9 cellular contexts compared by ENCODE assay signal in the genomic region with DNA sequence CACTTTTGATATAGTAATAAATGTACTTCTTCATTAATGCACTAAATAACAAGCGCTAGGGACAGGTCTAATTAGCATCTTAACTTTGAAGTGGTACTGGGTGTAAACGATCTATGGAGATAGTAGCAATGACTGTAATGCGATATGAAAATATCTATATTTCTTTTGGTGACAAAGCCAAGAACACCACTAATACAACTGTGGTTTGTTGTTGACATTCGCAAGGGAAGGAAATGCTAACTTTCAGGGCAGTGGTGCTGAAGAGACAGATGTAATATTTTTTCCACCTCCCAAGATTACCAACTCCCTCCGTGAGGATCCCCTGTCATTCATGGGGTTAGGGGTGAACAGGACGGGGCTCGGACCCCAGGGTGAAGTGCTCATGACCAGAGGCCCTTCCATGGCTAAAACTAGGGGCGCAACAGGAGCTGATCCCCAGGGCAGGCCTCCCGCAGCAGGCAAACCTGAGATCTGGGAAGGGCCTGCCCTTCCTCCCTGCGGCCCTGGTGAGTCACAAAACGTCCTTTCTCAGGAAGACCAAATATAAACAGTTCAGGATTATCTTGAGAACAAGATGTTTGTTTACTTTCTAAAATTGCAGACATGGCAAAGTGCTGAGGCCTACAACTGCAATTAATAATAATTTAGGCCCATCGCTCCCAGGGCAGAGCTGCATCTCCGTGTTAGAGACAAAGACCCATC.
DNase-seq lines count a peak whose midpoint lies in the region; ATAC-seq and TF ChIP-seq lines count a peak whose summit lies in the region.
"Had no signal": no experiment of that assay in that cellular context is flagged by ENCODE, and none has a peak within 500 bp of the region (broad histone marks: within the 10 kb centered on the region; RNA-seq: fewer than 3 reads in every experiment).

No MANE protein-coding gene starts in this region.

- H3K36me3 ChIP-seq in prostate gland = no peaks in the 10 kb centered on the region

- ATAC-seq in esophagus mucosa = peak; percentile 36
- ATAC-seq: activated CD8-positive, alpha-beta T cell treated with anti-CD3 and anti-CD28 coated beads for 36 hours had no signal

- H3K27me3 ChIP-seq in prostate gland (replicated peaks; ENCODE audit: insufficient read depth) = no peaks in the 10 kb centered on the region

- no peak for TF ChIP-seq CTCF in prostate gland (IDR thresholded peaks at IDR 0.05)

- intact Hi-C loops in prostate gland (cut with DNase I) = loop anchor here (5.0 to 10.0 kb wide), 3 partner anchors 68 to 233 kb away; no protein-coding TSS in a partner anchor

- peak; percentile 75 for DNase-seq in EH (ENCODE audit: low read depth)
- peak; percentile 10 for DNase-seq in prostate gland (ENCODE audit: low spot score)
- no peak for DNase-seq in NCI-H510A (lab: John Stamatoyannopoulos, UW)
- no peak for DNase-seq in NCI-H146 (lab: John Stamatoyannopoulos, UW)
- DNase-seq in HK-2 (ENCODE audit: unreplicated experiment) = no peak
- no peak for DNase-seq in substantia nigra (lab: John Stamatoyannopoulos, UW)
- DNase-seq: activated CD8-positive, alpha-beta T cell treated with anti-CD3 and anti-CD28 coated beads for 36 hours had no signal

- no peak overlapping the region for H3K4me3 ChIP-seq in prostate gland

- WGBS in prostate gland = 49% methylated on average over 13 of the region's 13 CpGs

- no peaks in the 10 kb centered on the region for H3K9me3 ChIP-seq in prostate gland

- peak overlapping the region; percentile 78 for H3K27ac ChIP-seq in prostate gland
- H3K27ac ChIP-seq in substantia nigra (ENCODE audit: low read depth, low read length, poor library complexity, severe bottlenecking) = no peak overlapping the region

- TF ChIP-seq POLR2A in prostate gland (IDR thresholded peaks at IDR 0.05) = no peak

- peaks cover 7% of the 10 kb centered on the region for H3K4me1 ChIP-seq in prostate gland (replicated peaks)

TF ChIP-seq in PFSK-1, 5 proteins besides CTCF, POLR2A, EP300 and RAD21:
- no peak for TF ChIP-seq TAF1 (IDR thresholded peaks at IDR 0.05; ENCODE audit: borderline replicate concordance, insufficient read depth, low read length)
- TF ChIP-seq, protein P1, sequence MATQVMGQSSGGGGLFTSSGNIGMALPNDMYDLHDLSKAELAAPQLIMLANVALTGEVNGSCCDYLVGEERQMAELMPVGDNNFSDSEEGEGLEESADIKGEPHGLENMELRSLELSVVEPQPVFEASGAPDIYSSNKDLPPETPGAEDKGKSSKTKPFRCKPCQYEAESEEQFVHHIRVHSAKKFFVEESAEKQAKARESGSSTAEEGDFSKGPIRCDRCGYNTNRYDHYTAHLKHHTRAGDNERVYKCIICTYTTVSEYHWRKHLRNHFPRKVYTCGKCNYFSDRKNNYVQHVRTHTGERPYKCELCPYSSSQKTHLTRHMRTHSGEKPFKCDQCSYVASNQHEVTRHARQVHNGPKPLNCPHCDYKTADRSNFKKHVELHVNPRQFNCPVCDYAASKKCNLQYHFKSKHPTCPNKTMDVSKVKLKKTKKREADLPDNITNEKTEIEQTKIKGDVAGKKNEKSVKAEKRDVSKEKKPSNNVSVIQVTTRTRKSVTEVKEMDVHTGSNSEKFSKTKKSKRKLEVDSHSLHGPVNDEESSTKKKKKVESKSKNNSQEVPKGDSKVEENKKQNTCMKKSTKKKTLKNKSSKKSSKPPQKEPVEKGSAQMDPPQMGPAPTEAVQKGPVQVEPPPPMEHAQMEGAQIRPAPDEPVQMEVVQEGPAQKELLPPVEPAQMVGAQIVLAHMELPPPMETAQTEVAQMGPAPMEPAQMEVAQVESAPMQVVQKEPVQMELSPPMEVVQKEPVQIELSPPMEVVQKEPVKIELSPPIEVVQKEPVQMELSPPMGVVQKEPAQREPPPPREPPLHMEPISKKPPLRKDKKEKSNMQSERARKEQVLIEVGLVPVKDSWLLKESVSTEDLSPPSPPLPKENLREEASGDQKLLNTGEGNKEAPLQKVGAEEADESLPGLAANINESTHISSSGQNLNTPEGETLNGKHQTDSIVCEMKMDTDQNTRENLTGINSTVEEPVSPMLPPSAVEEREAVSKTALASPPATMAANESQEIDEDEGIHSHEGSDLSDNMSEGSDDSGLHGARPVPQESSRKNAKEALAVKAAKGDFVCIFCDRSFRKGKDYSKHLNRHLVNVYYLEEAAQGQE (IDR thresholded peaks at IDR 0.05; ENCODE audit: insufficient read depth in 1 of 2, low read depth in 2 of 2, low read length in 2 of 2) = no peak
- TF ChIP-seq FOXP2 (optimal IDR thresholded peaks at IDR 0.05; ENCODE audit: borderline replicate concordance, extremely low read depth, extremely low read length, insufficient read depth) = peak; percentile 19
- no peak for TF ChIP-seq SIN3A (IDR thresholded peaks at IDR 0.05; ENCODE audit: borderline replicate concordance, insufficient read depth, low read length)
- no peak for TF ChIP-seq POLR2AphosphoS5 (IDR thresholded peaks at IDR 0.05; ENCODE audit: low read depth, low read length)

Comparison
In these comparisons a context has a peak if more than half of its experiments do, and no peak if none do; other contexts are left out.
1. DNase-seq: peak in EH (single experiment) and prostate gland (single experiment); none in NCI-H510A (single experiment), NCI-H146 (single experiment), HK-2 (single experiment) and substantia nigra (0 of 49).